8 cellular contexts compared by ENCODE assay signal in genomic region chr2:112941753-112942653, GRCh38.
DNase-seq lines count a peak whose midpoint lies in the region; ATAC-seq lines count a peak whose summit lies in the region.

No MANE protein-coding gene starts in this region.

- peak overlapping the region in 6 of 11 experiments; percentile 15 to 65 (median 41); a peak in 8 of 22 replicates for H3K4me2 ChIP-seq in BLaER1 treated with 17β-estradiol and CSF1 and Interleukin-3, amounts not matched to agents 10 nM and 100 nM

- H4K20me1 ChIP-seq in BLaER1 treated with 17β-estradiol and CSF1 and Interleukin-3, amounts not matched to agents 10 nM and 100 nM = no peaks in the 10 kb centered on the region

- no peaks in the 10 kb centered on the region for H3K27me3 ChIP-seq in BLaER1 treated with 17β-estradiol and CSF1 and Interleukin-3, amounts not matched to agents 10 nM and 100 nM
- no peaks in the 10 kb centered on the region for H3K27me3 ChIP-seq in effector memory CD4-positive, alpha-beta T cell (replicated peaks; ENCODE audit: control insufficient read depth, insufficient read depth, low read length, poor library complexity, severe bottlenecking)

- peaks cover 23 to 25% (median 24%) of the 10 kb centered on the region in 11 experiments for H3K9me3 ChIP-seq in BLaER1 treated with 17β-estradiol and CSF1 and Interleukin-3, amounts not matched to agents 10 nM and 100 nM (replicated peaks in 1 of 11)
- no peaks in the 10 kb centered on the region for H3K9me3 ChIP-seq in effector memory CD4-positive, alpha-beta T cell (ENCODE audit: control insufficient read depth, low read length)

- no peak overlapping the region for H3K4me3 ChIP-seq in BLaER1 treated with 17β-estradiol and CSF1 and Interleukin-3, amounts not matched to agents 10 nM and 100 nM
- no peak overlapping the region for H3K4me3 ChIP-seq in effector memory CD4-positive, alpha-beta T cell (ENCODE audit: insufficient read depth, low read depth, low read length, poor library complexity, severe bottlenecking)

- H3K9ac ChIP-seq in BLaER1 treated with 17β-estradiol and CSF1 and Interleukin-3, amounts not matched to agents 10 nM and 100 nM = peak overlapping the region in 3 of 11 experiments; percentile 4 to 52 (median 18); a peak in 3 of 22 replicates

- DNase-seq in NCI-H526 treated with DMSO at 0.1 percent for 48 hours (lab: John Stamatoyannopoulos, UW) (peak; percentile 59), middle frontal gyrus (ENCODE audit: extremely low spot score, low spot score) (peak; percentile 66)
- DNase-seq in activated CD4-positive, alpha-beta T cell treated with anti-CD3 and anti-CD28 coated beads, Interleukin-2, amount 50 U/mL, for 24 hours (ENCODE audit: low read depth in 1 of 2, low spot score in 1 of 2) = peak; percentile 23 to 37
- DNase-seq in effector memory CD4-positive, alpha-beta T cell = peak; percentile 15 to 36 (median 23)
- peak; percentile 21 for DNase-seq in stimulated activated CD8-positive, alpha-beta memory T cell treated with anti-CD3 and anti-CD28 coated beads, Interleukin-7, amount 100 ng/mL, for 24 hours (ENCODE audit: low read depth)

- peak; percentile 72 for ATAC-seq in GM18870 (IDR thresholded peaks at IDR 0.05; ENCODE audit: unreplicated experiment)
- ATAC-seq in HG03159 (IDR thresholded peaks at IDR 0.05; ENCODE audit: unreplicated experiment) = peak; percentile 85

- H3K36me3 ChIP-seq in BLaER1 treated with 17β-estradiol and CSF1 and Interleukin-3, amounts not matched to agents 10 nM and 100 nM = no peaks in the 10 kb centered on the region
- no peaks in the 10 kb centered on the region for H3K36me3 ChIP-seq in effector memory CD4-positive, alpha-beta T cell (ENCODE audit: control insufficient read depth, insufficient read depth, low read length)

- peaks cover 0 to 55% (median 9%) of the 10 kb centered on the region in 10 experiments; a peak in 10 of 20 replicates for H3K4me1 ChIP-seq in BLaER1 treated with 17β-estradiol and CSF1 and Interleukin-3, amounts not matched to agents 10 nM and 100 nM
- no peaks in the 10 kb centered on the region for H3K4me1 ChIP-seq in effector memory CD4-positive, alpha-beta T cell (ENCODE audit: control insufficient read depth, insufficient read depth, low read length, poor library complexity, severe bottlenecking)

- H3K27ac ChIP-seq in BLaER1 treated with 17β-estradiol and CSF1 and Interleukin-3, amounts not matched to agents 10 nM and 100 nM = peak overlapping the region in 3 of 11 experiments; percentile 11 to 16 (median 16); a peak in 3 of 22 replicates
- H3K27ac ChIP-seq in effector memory CD4-positive, alpha-beta T cell (ENCODE audit: insufficient read depth, low read length, poor library complexity, severe bottlenecking) = no peak overlapping the region
